26 cellular contexts compared by ENCODE assay signal in the genomic region with DNA sequence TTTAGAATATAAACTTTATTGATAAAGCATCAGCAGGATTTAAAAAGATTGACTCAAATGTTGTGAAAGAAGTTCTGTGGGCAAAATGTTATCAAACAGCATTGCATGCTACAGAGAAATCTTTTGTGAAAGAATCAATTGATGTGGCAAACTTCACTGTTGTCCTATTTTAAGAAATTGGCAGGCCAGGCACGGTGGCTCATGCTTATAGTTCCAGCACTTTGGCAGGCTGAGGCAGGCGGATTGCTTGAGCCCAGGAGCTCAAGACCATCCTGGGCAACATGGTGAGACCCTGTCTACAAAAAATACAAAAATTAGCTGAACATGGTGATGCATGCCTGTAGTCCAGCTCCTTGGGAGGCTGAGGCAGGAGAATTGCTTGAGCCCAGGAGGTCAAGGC. TPM values are rescaled to one million over a fixed set of nuclear protein-coding genes. Genes with fewer than 3 reads are reported as not detected.
A peak's percentile ranks its signal among the peaks of the same experiment; 100 is the strongest.
DNase-seq lines count a peak whose midpoint lies in the region; ATAC-seq and TF ChIP-seq lines count a peak whose summit lies in the region.
"Had no signal": no experiment of that assay in that cellular context is flagged by ENCODE, and none has a peak within 500 bp of the region (broad histone marks: within the 10 kb centered on the region; RNA-seq: fewer than 3 reads in every experiment).

No MANE protein-coding gene starts in this region.

- ATAC-seq in Right ventricle myocardium superior (ENCODE audit: poor library complexity) (peak; percentile 68), left lobe of liver (peak; percentile 78)
- ATAC-seq: GM12878, pancreas, sciatic nerve had no signal

- TF ChIP-seq CTCF in right atrium auricular region (IDR thresholded peaks at IDR 0.05), result no peak

- H3K27me3 ChIP-seq in right atrium auricular region, result no peaks in the 10 kb centered on the region
- H3K27me3 ChIP-seq: pancreas had no signal

- peaks cover 0 to 11% of the 10 kb centered on the region in 2 donors for H3K4me1 ChIP-seq in right atrium auricular region
- H3K4me1 ChIP-seq: pancreas had no signal

- H3K36me3 ChIP-seq in right atrium auricular region, result peaks cover 34% of the 10 kb centered on the region

- intact Hi-C loops in Right ventricle myocardium superior (cut with DNase I), result no loop called here

- H3K9me3 ChIP-seq in right atrium auricular region, result peaks cover 0 to 26% of the 10 kb centered on the region in 2 donors
- H3K9me3 ChIP-seq: pancreas had no signal

- no peak overlapping the region for H3K27ac ChIP-seq in right atrium auricular region
- H3K27ac ChIP-seq in angular gyrus (ENCODE audit: low read depth, low read length), result peak overlapping the region; percentile 64
- H3K27ac ChIP-seq: 22Rv1, pancreas had no signal

- DNase-seq in Right ventricle myocardium superior (no peak), right atrium auricular region (ENCODE audit: low spot score) (no peak), left lobe of liver (ENCODE audit: low spot score) (no peak), superior temporal gyrus (ENCODE audit: extremely low spot score) (peak; percentile 79), GDM1 (lab: John Stamatoyannopoulos, UW) (no peak), DMS79 (lab: John Stamatoyannopoulos, UW) (no peak), iPS-NIHi11 (ENCODE audit: low spot score) (no peak)
- DNase-seq: activated CD4-positive, alpha-beta T cell treated with anti-CD3 and anti-CD28 coated beads, Interleukin-2, amount 10 ng/mL, durations not matched to agents 24 days and 14 days; activated CD8-positive, alpha-beta memory T cell treated with anti-CD3 and anti-CD28 coated beads for 24 hours; activated T-cell treated with anti-CD3 and anti-CD28 coated beads for 4 hours; CD4-positive, alpha-beta T cell; EL; erythroblast; GOT3; MV-4-11; NCI-H1436 treated with DMSO at 0.1 percent for 48 hours; NCI-H226; NCI-H69; pancreas; SHP77 treated with DMSO at 0.1 percent for 48 hours; stimulated activated CD4-positive, alpha-beta T cell treated with anti-CD3 and anti-CD28 coated beads, Interleukin-12 subunit alpha, Interleukin-12 subunit beta, amount 100 ng/mL, for 4 hours; stimulated activated CD4-positive, alpha-beta T cell treated with anti-CD3 and anti-CD28 coated beads, Interleukin-4, amount 100 ng/mL, for 24 hours had no signal

- H3K4me3 ChIP-seq in right atrium auricular region, result no peak overlapping the region
- H3K4me3 ChIP-seq: GM12878, pancreas had no signal

RNA-seq across cellular contexts. Expression of gene ZBTB43, which starts 17.4 kb away (rescaled TPM):
- total RNA-seq in Right ventricle myocardium superior (36.8 TPM), right atrium auricular region (10 to 100 TPM; 11.8 to 15.1 TPM), left lobe of liver (8.2 TPM)

RNA-seq across cellular contexts. Expression of gene ZBTB34, which starts 38.2 kb away (rescaled TPM):
- total RNA-seq in Right ventricle myocardium superior, result 5.5 TPM
- 1 to 10 TPM; 3.5 to 6.2 TPM for total RNA-seq in right atrium auricular region
- 2.7 TPM for total RNA-seq in left lobe of liver
